24 cellular contexts compared by ENCODE assay signal in the genomic region with DNA sequence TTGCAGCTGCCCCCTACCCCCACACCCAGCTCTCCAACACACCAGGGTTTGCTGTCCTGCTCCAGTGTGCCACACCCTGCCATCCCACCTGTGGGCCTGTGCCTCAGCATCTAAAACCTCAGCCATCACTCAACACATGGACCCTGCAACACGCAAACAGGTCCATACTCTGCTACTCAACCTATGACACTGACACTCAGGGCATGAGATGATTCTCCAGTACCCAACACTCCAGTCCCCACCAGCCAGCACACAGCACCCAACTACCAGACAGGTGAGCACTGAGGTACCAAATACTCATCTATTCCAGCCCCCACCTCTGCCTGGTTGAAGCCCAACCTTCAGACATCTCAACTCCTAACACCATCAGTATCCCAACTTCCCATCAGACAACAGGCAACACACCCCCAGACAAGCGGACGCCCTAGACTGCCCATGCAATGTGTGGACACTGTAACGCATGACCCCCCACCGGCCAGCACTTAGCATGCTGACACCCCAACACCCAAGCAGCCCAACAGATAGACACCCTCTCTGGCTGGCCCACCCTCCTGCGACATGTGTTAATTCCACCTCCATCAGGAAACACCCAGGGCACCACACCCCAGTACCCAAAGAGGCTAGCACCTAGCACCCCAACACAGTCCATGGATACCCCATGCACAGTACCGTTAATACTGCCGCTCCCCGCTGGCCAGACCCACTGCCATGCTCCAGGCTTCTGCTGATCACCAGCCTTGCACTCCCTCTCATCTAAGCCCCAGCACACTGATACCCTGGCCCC. TPM values are rescaled to one million over a fixed set of nuclear protein-coding genes. Genes with fewer than 3 reads are reported as not detected.
DNase-seq lines count a peak whose midpoint lies in the region; ATAC-seq and TF ChIP-seq lines count a peak whose summit lies in the region.
"Had no signal": no experiment of that assay in that cellular context is flagged by ENCODE, and none has a peak within 500 bp of the region (broad histone marks: within the 10 kb centered on the region; RNA-seq: fewer than 3 reads in every experiment).

No MANE protein-coding gene starts in this region.

- no peaks in the 10 kb centered on the region for H3K36me3 ChIP-seq in RWPE2 (ENCODE audit: low read depth)
- H3K36me3 ChIP-seq in spleen, result peaks cover 0 to 62% (median 13%) of the 10 kb centered on the region in 6 donors
- no peaks in the 10 kb centered on the region for H3K36me3 ChIP-seq in transverse colon
- H3K36me3 ChIP-seq in hepatocyte (replicated peaks; ENCODE audit: insufficient read depth, low read depth), result no peaks in the 10 kb centered on the region
- H3K36me3 ChIP-seq: MG63 had no signal

- H3K27ac ChIP-seq in RWPE2 (ENCODE audit: poor library complexity, severe bottlenecking), result no peak overlapping the region
- no peak overlapping the region for H3K27ac ChIP-seq in spleen
- no peak overlapping the region for H3K27ac ChIP-seq in transverse colon
- no peak overlapping the region for H3K27ac ChIP-seq in hepatocyte
- H3K27ac ChIP-seq: C4-2B, epithelial cell of prostate, foreskin keratinocyte, HL-60 had no signal

- peak; percentile 15 for DNase-seq in activated T-cell treated with anti-CD3 and anti-CD28 coated beads, Interleukin-2, amount 50 U/mL, for 1 hour
- DNase-seq in activated T-cell treated with anti-CD3 and anti-CD28 coated beads, Interleukin-2, amount 50 U/mL, for 48 hours, result no peak
- DNase-seq in RWPE2 (ENCODE audit: low spot score) (peak; percentile 35), glutamatergic neuron (no peak), spleen (peak; percentile 50), transverse colon (no peak), hepatocyte (ENCODE audit: low spot score) (no peak)
- DNase-seq: activated B cell treated with CpG ODN at 0.5 μM for 24 hours; foreskin keratinocyte; GF-D8; H9; MG63; NCI-H1436 treated with DMSO at 0.1 percent for 48 hours; NCI-H2171 treated with DMSO at 0.1 percent for 48 hours; NCI-H774; SHP77 treated with DMSO at 0.1 percent for 48 hours; stimulated activated CD8-positive, alpha-beta memory T cell treated with anti-CD3 and anti-CD28 coated beads, Interleukin-4, amount 100 ng/mL, for 48 hours had no signal

- no peaks in the 10 kb centered on the region for H4K20me1 ChIP-seq in hepatocyte (ENCODE audit: insufficient read depth, poor library complexity, severe bottlenecking)

- ATAC-seq in RWPE2 (ENCODE audit: low read depth), result no peak; the same call in 2 of the 3 replicates
- ATAC-seq in HG03097 (IDR thresholded peaks at IDR 0.05; ENCODE audit: low FRiP score, unreplicated experiment), result no peak
- ATAC-seq: foreskin keratinocyte, GM12878 had no signal

- H3K79me2 ChIP-seq in hepatocyte, result no peaks in the 10 kb centered on the region

- H2AFZ ChIP-seq in hepatocyte, result no peak overlapping the region

- H3K36me3 Mint-ChIP-seq in glutamatergic neuron (ENCODE audit: unreplicated experiment), result no peaks in the 10 kb centered on the region

- TF ChIP-seq POLR2A in spleen (IDR thresholded peaks at IDR 0.05) (no peak), transverse colon (IDR thresholded peaks at IDR 0.05) (no peak)

- 91 to 98% (median 95%) methylated on average over 9 of the region's 9 CpGs for WGBS in spleen, 5 donors
- WGBS in transverse colon (ENCODE audit: low coverage in 1 of 2), 2 donors, result 97% methylated on average over 9 of the region's 9 CpGs; no CpG with 5 or more reads in 1 of the 2 donors
- WGBS in hepatocyte (ENCODE audit: low lambda C conversion rate, missing lambda C conversion rate), result 95% methylated on average over 9 of the region's 9 CpGs

- TF ChIP-seq CTCF in RWPE2 (IDR thresholded peaks at IDR 0.05; ENCODE audit: poor library complexity, severe bottlenecking) (no peak), glutamatergic neuron (IDR thresholded peaks at IDR 0.05; ENCODE audit: partially characterized antibody, unreplicated experiment) (no peak), spleen (IDR thresholded peaks at IDR 0.05 in 8 of 11, conservative IDR thresholded peaks at IDR 0.05 in 3 of 11) (no peak), transverse colon (IDR thresholded peaks at IDR 0.05) (no peak), hepatocyte (IDR thresholded peaks at IDR 0.05; ENCODE audit: poor library complexity) (no peak)

- H3K4me1 Mint-ChIP-seq in glutamatergic neuron (ENCODE audit: low read depth, unreplicated experiment), result no peaks in the 10 kb centered on the region

- H3K9me3 ChIP-seq in RWPE2 (ENCODE audit: severe bottlenecking) (no peaks in the 10 kb centered on the region), spleen (no peaks in the 10 kb centered on the region), transverse colon (no peaks in the 10 kb centered on the region), hepatocyte (ENCODE audit: low read depth) (no peaks in the 10 kb centered on the region)
- H3K9me3 ChIP-seq: MG63 had no signal

- no peaks in the 10 kb centered on the region for H3K27me3 ChIP-seq in RWPE2 (ENCODE audit: insufficient read depth, poor library complexity, severe bottlenecking)
- no peaks in the 10 kb centered on the region for H3K27me3 ChIP-seq in spleen (replicated peaks in 1 of 7)
- H3K27me3 ChIP-seq in transverse colon, result no peaks in the 10 kb centered on the region
- H3K27me3 ChIP-seq in hepatocyte, result no peaks in the 10 kb centered on the region
- H3K27me3 ChIP-seq: foreskin keratinocyte, MG63 had no signal

- TF ChIP-seq EP300 in transverse colon (IDR thresholded peaks at IDR 0.05; ENCODE audit: low read depth), result no peak

- H3K4me2 ChIP-seq in hepatocyte, result no peak overlapping the region

- in situ Hi-C loops in transverse colon (cut with MboI; ENCODE audit: low pct_ligation_motif_present in 1 of 4, low pct_unique_long_range_greater_than_20kb in 1 of 4, low sequenced_read_pairs in 3 of 4), result no loop called here

- H3K4me3 ChIP-seq in RWPE2 (ENCODE audit: severe bottlenecking) (no peak overlapping the region), spleen (no peak overlapping the region), transverse colon (no peak overlapping the region), hepatocyte (no peak overlapping the region)
- H3K4me3 ChIP-seq: GM12878, MG63 had no signal

- H3K27ac Mint-ChIP-seq in glutamatergic neuron (ENCODE audit: unreplicated experiment), result peak overlapping the region; percentile 40
- H3K27ac Mint-ChIP-seq: activated B cell treated with CpG ODN at 0.5 μM for 24 hours; dendritic cell treated with granulocyte-macrophage colony-stimulating factor and Interleukin-4, amounts not matched to agents 40 ng/mL and 50 ng/mL, for 4 days had no signal

- H3K9me2 ChIP-seq in hepatocyte (replicated peaks; ENCODE audit: insufficient read depth), result no peaks in the 10 kb centered on the region

- intact Hi-C loops in spleen (cut with DNase I; ENCODE audit: low total_unique reads) (no loop called here), transverse colon (cut with DNase I; ENCODE audit: low total_unique reads) (no loop called here)

- peaks cover 5% of the 10 kb centered on the region for H3K27me3 Mint-ChIP-seq in glutamatergic neuron (ENCODE audit: unreplicated experiment)
- H3K27me3 Mint-ChIP-seq: activated B cell treated with CpG ODN at 0.5 μM for 24 hours had no signal

- no peak overlapping the region for H3K4me3 Mint-ChIP-seq in glutamatergic neuron (ENCODE audit: unreplicated experiment)
- H3K4me3 Mint-ChIP-seq: activated B cell treated with CpG ODN at 0.5 μM for 24 hours; dendritic cell treated with granulocyte-macrophage colony-stimulating factor and Interleukin-4, amounts not matched to agents 40 ng/mL and 50 ng/mL, for 4 days had no signal

- H3K9me3 Mint-ChIP-seq in glutamatergic neuron (ENCODE audit: unreplicated experiment), result peaks cover 12% of the 10 kb centered on the region
- H3K9me3 Mint-ChIP-seq: activated B cell treated with CpG ODN at 0.5 μM for 24 hours; dendritic cell treated with granulocyte-macrophage colony-stimulating factor and Interleukin-4, amounts not matched to agents 40 ng/mL and 50 ng/mL, for 4 days; H9 had no signal

- H3K4me1 ChIP-seq in RWPE2 (ENCODE audit: insufficient read depth, poor library complexity, severe bottlenecking) (peaks cover 17% of the 10 kb centered on the region), spleen (peaks cover 0 to 36% (median 17%) of the 10 kb centered on the region in 6 donors), transverse colon (peaks cover 0 to 3% (median 0%) of the 10 kb centered on the region in 4 donors), hepatocyte (ENCODE audit: insufficient read depth) (no peaks in the 10 kb centered on the region)
- H3K4me1 ChIP-seq: foreskin keratinocyte had no signal

RNA-seq across cellular contexts. Expression of a gene that starts 25.1 kb away (rescaled TPM):
- total RNA-seq in glutamatergic neuron (ENCODE audit: unreplicated experiment) (1.3 TPM), spleen (10 to 100 TPM; 49.9 to 96.1 (median 81.3) TPM), transverse colon (10 to 100 TPM in 2 of 4 donors, 1 to 10 TPM in 2; 2.6 to 16.1 (median 12.0) TPM), hepatocyte (0.80 and 1.4 TPM in 2 replicates)
- polyA plus RNA-seq in spleen (10 to 100 TPM; 35.2 to 50.4 (median 49.2) TPM), hepatocyte (1.5 and 1.6 TPM in 2 replicates)
- total RNA-seq: bronchial epithelial cell, foreskin keratinocyte had no signal

Comparison
In these comparisons a context has a peak if more than half of its experiments do, and no peak if none do; other contexts are left out.
1. DNase-seq: peak in activated T-cell treated with anti-CD3 and anti-CD28 coated beads, Interleukin-2, amount 50 U/mL, for 1 hour (single experiment), RWPE2 (single experiment) and spleen (single experiment); none in activated T-cell treated with anti-CD3 and anti-CD28 coated beads, Interleukin-2, amount 50 U/mL, for 48 hours (0 of 2), glutamatergic neuron (single experiment), transverse colon (single experiment) and hepatocyte (single experiment).